Comparison of ENCODE assay signal across 1 cellular context in the genomic region with DNA sequence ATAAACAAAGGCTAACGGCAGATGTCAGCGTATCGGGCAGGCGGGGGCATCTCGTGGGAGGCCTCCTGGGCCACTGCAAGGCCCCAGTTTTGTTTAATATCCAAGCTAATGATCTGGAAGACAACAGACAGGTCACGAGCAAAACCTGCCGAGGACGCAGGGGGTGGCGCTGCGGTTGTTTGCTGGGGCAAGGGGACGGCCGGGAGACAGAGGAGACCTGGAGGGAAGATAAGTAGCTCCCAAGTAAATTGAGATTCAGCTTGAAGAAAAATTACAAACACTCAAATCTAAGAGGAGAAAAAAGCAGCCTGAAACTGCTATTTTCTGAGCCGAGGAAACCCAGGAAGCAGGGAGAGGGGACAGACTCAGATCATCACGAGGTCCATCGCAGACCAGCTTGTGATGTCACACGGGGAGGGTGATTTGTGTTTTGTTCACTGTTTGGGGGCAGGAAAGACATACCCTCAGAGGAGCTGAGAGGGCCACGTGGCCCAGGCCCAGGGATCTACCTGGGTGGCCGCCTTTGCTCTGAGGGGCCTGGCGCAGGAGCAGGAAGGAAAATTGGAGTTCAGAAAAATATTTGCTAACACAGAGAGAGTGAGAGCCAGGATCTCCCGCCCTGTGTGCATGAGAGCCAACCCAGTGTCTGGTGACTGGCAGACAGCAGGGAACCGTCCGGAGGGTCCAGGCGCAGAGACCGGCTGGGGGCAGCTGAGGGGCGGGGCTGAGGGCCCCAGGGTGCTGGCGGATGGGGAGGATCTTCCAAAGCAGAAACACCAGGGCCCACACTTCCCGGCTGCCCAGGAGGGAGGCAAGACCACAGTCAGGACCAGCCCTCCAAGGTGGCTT.
TF ChIP-seq lines count a peak whose summit lies in the region.

No MANE protein-coding gene starts in this region.

TF ChIP-seq in H1, 55 proteins besides CTCF, POLR2A, EP300 and RAD21 (continued from another document):
- TF ChIP-seq HDAC6 (IDR thresholded peaks at IDR 0.05; ENCODE audit: low read depth, low read length) (no peak), BRCA1 (IDR thresholded peaks at IDR 0.05; ENCODE audit: low read depth, low read length) (no peak), EZH2 (IDR thresholded peaks at IDR 0.05; ENCODE audit: low read depth, low read length, severe bottlenecking) (no peak), NRF1 (IDR thresholded peaks at IDR 0.05; ENCODE audit: low read depth, low read length) (no peak), TAF1 (IDR thresholded peaks at IDR 0.05; ENCODE audit: low read depth, low read length) (no peak), SRF (IDR thresholded peaks at IDR 0.05; ENCODE audit: low read depth, low read length) (no peak), SAP30 (IDR thresholded peaks at IDR 0.05; ENCODE audit: insufficient read depth, insufficient replicate concordance, low read length) (no peak)
- TF ChIP-seq, protein P1, sequence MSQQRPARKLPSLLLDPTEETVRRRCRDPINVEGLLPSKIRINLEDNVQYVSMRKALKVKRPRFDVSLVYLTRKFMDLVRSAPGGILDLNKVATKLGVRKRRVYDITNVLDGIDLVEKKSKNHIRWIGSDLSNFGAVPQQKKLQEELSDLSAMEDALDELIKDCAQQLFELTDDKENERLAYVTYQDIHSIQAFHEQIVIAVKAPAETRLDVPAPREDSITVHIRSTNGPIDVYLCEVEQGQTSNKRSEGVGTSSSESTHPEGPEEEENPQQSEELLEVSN (IDR thresholded peaks at IDR 0.05) = no peak
